7 cellular contexts compared by ENCODE assay signal in genomic region chr3:65600888-65601287, GRCh38.
"Had no signal": no experiment of that assay in that cellular context is flagged by ENCODE, and none has a peak within 500 bp of the region (broad histone marks: within the 10 kb centered on the region; RNA-seq: fewer than 3 reads in every experiment).

No MANE protein-coding gene starts in this region.

- H2AFZ ChIP-seq: GM23338 had no signal

- H3K4me3 ChIP-seq: GM23338, HAP-1 had no signal

- H3K27ac ChIP-seq: HL-60 had no signal

- ATAC-seq: GM23338, HCT116 had no signal

- H3K36me3 ChIP-seq: HAP-1 had no signal

- H3K9me3 ChIP-seq: HAP-1 had no signal

- H3K4me2 ChIP-seq: GM23338 had no signal

- DNase-seq: H7, HFFc6, KG1 had no signal
